In the genomic region with DNA sequence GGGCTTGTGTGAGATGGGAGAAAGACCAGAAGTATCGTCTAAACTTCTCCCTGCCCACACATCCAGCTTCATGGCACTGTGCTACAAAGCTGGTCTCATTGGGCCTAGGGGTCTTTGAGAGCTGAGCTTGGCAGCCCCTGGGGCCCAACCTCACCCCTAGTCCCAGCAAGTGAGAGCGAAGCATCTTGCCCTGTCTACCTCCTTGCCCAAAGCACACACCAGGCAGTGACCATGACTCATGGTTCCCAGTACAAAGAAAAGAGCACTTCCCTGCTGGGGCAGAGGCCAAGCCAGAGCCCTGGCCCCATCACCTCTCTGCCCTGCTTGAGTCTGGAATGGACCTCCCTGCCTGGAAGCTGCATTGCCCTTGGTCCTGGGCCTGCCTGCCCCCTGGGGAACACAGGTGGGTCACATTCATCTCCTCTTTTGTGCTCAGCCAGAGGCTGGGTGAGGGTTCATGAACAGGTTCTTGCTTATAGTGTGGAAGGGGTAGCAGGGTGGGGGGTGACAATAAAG, we compare ENCODE assay signal across 8 cellular contexts. TPM values are rescaled to one million over a fixed set of nuclear protein-coding genes. Genes with fewer than 3 reads are reported as not detected.
DNase-seq lines count a peak whose midpoint lies in the region; ATAC-seq, FAIRE-seq and TF ChIP-seq lines count a peak whose summit lies in the region.

No MANE protein-coding gene starts in this region.

- H3K27ac ChIP-seq in mucosa of rectum (ENCODE audit: low read depth in 2 of 2, low read length in 2 of 2), result peak overlapping the region; percentile 98

- H3K9me3 ChIP-seq in mucosa of rectum (ENCODE audit: control insufficient read depth in 2 of 2, low read length in 2 of 2), result no peaks in the 10 kb centered on the region

- H3K4me1 ChIP-seq in mucosa of rectum (ENCODE audit: control insufficient read depth in 2 of 2, insufficient read depth in 2 of 2, low read length in 2 of 2), result peaks cover 56 to 67% of the 10 kb centered on the region in 2 donors

- ATAC-seq in GM21619 (IDR thresholded peaks at IDR 0.05; ENCODE audit: unreplicated experiment) (no peak), GM21515 (IDR thresholded peaks at IDR 0.05; ENCODE audit: unreplicated experiment) (no peak)

- H3K27me3 ChIP-seq in bronchial epithelial cell (ENCODE audit: control insufficient read depth, insufficient read depth, low read length), result no peaks in the 10 kb centered on the region
- no peaks in the 10 kb centered on the region for H3K27me3 ChIP-seq in mucosa of rectum (ENCODE audit: control insufficient read depth in 2 of 2, insufficient read depth in 2 of 2, low read length in 2 of 2)

- H3K36me3 ChIP-seq in bronchial epithelial cell (ENCODE audit: control insufficient read depth, insufficient read depth, low read length), result no peaks in the 10 kb centered on the region
- H3K36me3 ChIP-seq in mucosa of rectum (ENCODE audit: control insufficient read depth in 2 of 2, insufficient read depth in 2 of 2, low read length in 2 of 2), result no peaks in the 10 kb centered on the region

- H3K4me3 ChIP-seq in bronchial epithelial cell (ENCODE audit: low read depth, low read length) (no peak overlapping the region), mucosa of rectum (ENCODE audit: low read length in 2 of 2) (peak overlapping the region; percentile 70 to 82)

- no peak for FAIRE-seq in bronchial epithelial cell (lab: Jason Lieb, UNC)

- TF ChIP-seq CTCF in bronchial epithelial cell (IDR thresholded peaks at IDR 0.05; ENCODE audit: insufficient read depth, low read length, severe bottlenecking), result no peak

- peak overlapping the region; percentile 91 to 92 for H3K9ac ChIP-seq in mucosa of rectum (ENCODE audit: low read depth in 1 of 2, low read length in 2 of 2)

- peak; percentile 38 to 42 for DNase-seq in AML-193 (lab: John Stamatoyannopoulos, UW)
- DNase-seq in LHCN-M2 (ENCODE audit: low read depth), result peak; percentile 27
- DNase-seq in bronchial epithelial cell (ENCODE audit: low read depth), result peak; percentile 59
- DNase-seq in cortex of kidney (lab: John Stamatoyannopoulos, UW), result no peak
- no peak for DNase-seq in inferior parietal cortex (ENCODE audit: extremely low spot score)

RNA-seq across cellular contexts. Expression of gene SLC16A5, which starts 1.2 kb away (rescaled TPM):
- total RNA-seq in LHCN-M2 (2014; rRNA removed) (0.11 TPM in 1 of 2 replicates, not detected in the other), bronchial epithelial cell (15.0 and 18.1 TPM in 2 replicates)
- 0.79 TPM for polyA plus RNA-seq in LHCN-M2 (2012)

RNA-seq across cellular contexts. Expression of gene ARMC7, which starts 20.8 kb away (rescaled TPM):
- 2.3 and 5.1 TPM in 2 replicates for total RNA-seq in LHCN-M2 (2014; rRNA removed)
- polyA plus RNA-seq in LHCN-M2 (2012), result 7.6 TPM
- total RNA-seq in bronchial epithelial cell, result 1.8 and 3.2 TPM in 2 replicates

RNA-seq across cellular contexts. Expression of gene KCTD2, which starts 41.9 kb away (rescaled TPM):
- total RNA-seq in LHCN-M2 (2014; rRNA removed), result 22.8 and 26.9 TPM in 2 replicates
- polyA plus RNA-seq in LHCN-M2 (2012), result 17.3 TPM
- 5.0 and 7.8 TPM in 2 replicates for total RNA-seq in bronchial epithelial cell

RNA-seq across cellular contexts. Expression of gene ATP5PD, which starts 42.2 kb away (rescaled TPM):
- total RNA-seq in LHCN-M2 (2014; rRNA removed) (281 and 284 TPM in 2 replicates), bronchial epithelial cell (239 and 277 TPM in 2 replicates)
- polyA plus RNA-seq in LHCN-M2 (2012), result 605 TPM

RNA-seq across cellular contexts. Expression of gene NT5C, which starts 42.6 kb away (rescaled TPM):
- 108 TPM in 2 replicates for total RNA-seq in LHCN-M2 (2014; rRNA removed)
- polyA plus RNA-seq in LHCN-M2 (2012), result 75.8 TPM
- total RNA-seq in bronchial epithelial cell, result 47.0 and 57.1 TPM in 2 replicates

Comparison
In these comparisons a context has a peak if more than half of its experiments do, and no peak if none do; other contexts are left out.
1. DNase-seq: peak in AML-193 (2 of 2), LHCN-M2 (single experiment) and bronchial epithelial cell (single experiment); none in cortex of kidney (single experiment) and inferior parietal cortex (single experiment).
2. RNA of gene SLC16A5, which starts 1.2 kb away (total RNA-seq): 15.0 to 18.1 TPM in bronchial epithelial cell; 0.11 TPM in LHCN-M2; every median in the first group is over 10 times any median in the second.